In genomic region chr4:76376534-76376933, GRCh38 we compare ENCODE assay signal across 1 cellular context.
TF ChIP-seq lines count a peak whose summit lies in the region.

No MANE protein-coding gene starts in this region.

TF ChIP-seq in HepG2, 621 proteins besides CTCF, POLR2A, EP300 and RAD21 (continued from another document):
- TF ChIP-seq CREB3 (CRISPR knock-in tag; IDR thresholded peaks at IDR 0.05) (no peak), FOXP1 (IDR thresholded peaks at IDR 0.05) (no peak), FOXP1 (CRISPR knock-in tag; IDR thresholded peaks at IDR 0.05) (0 out of 2 replicates have a peak, but pooled peaks have one; percentile 15), ZKSCAN5 (CRISPR knock-in tag; IDR thresholded peaks at IDR 0.05) (no peak), U2AF1 (optimal IDR thresholded peaks at IDR 0.05; ENCODE audit: low read depth, low read length) (no peak), ZNF615 (CRISPR knock-in tag; IDR thresholded peaks at IDR 0.05; ENCODE audit: borderline replicate concordance) (no peak), DZIP1 (CRISPR knock-in tag; IDR thresholded peaks at IDR 0.05) (no peak), KDM1A (CRISPR knock-in tag; IDR thresholded peaks at IDR 0.05) (no peak), STAG1 (CRISPR knock-in tag; IDR thresholded peaks at IDR 0.05) (0 out of 2 replicates have a peak, but pooled peaks have one; percentile 7), TRIM24 (CRISPR knock-in tag; IDR thresholded peaks at IDR 0.05) (no peak), ZFP62 (CRISPR knock-in tag; IDR thresholded peaks at IDR 0.05) (no peak), ZNF33B (CRISPR knock-in tag; IDR thresholded peaks at IDR 0.05) (no peak), FOXA3 (CRISPR knock-in tag; IDR thresholded peaks at IDR 0.05) (peak; percentile 66), AHDC1 (CRISPR knock-in tag; IDR thresholded peaks at IDR 0.05; ENCODE audit: borderline replicate concordance) (peak; percentile 47; the same call in 1 of the 2 replicates), MIXL1 (CRISPR knock-in tag; IDR thresholded peaks at IDR 0.05) (peak; percentile 80; the same call in 1 of the 2 replicates)
